In genomic region chr2:174027956-174028355, GRCh38 we compare ENCODE assay signal across 1 cellular context.
TF ChIP-seq lines count a peak whose summit lies in the region.

No MANE protein-coding gene starts in this region.

TF ChIP-seq in K562, 482 proteins besides CTCF, POLR2A, EP300 and RAD21 (continued from another document):
- TF ChIP-seq AFF1 (IDR thresholded peaks at IDR 0.05; ENCODE audit: low read depth in 1 of 2, partially characterized antibody in 2 of 2), result no peak
- TF ChIP-seq SRSF3 (IDR thresholded peaks at IDR 0.05; ENCODE audit: insufficient read depth, low read length), result no peak
- no peak for TF ChIP-seq ARID3B (CRISPR knock-in tag; IDR thresholded peaks at IDR 0.05; ENCODE audit: borderline replicate concordance)
- TF ChIP-seq HDAC6 (IDR thresholded peaks at IDR 0.05; ENCODE audit: low read depth, low read length), result no peak
- TF ChIP-seq ZFP91 (CRISPR knock-in tag; IDR thresholded peaks at IDR 0.05), result no peak
- TF ChIP-seq TSHZ1 (CRISPR knock-in tag; IDR thresholded peaks at IDR 0.05), result no peak
- no peak for TF ChIP-seq GTF3C2 (IDR thresholded peaks at IDR 0.05; ENCODE audit: borderline replicate concordance, extremely low read depth, insufficient read length)
- no peak for TF ChIP-seq CHD7 (IDR thresholded peaks at IDR 0.05; ENCODE audit: low read depth, low read length)
- no peak for TF ChIP-seq ZBTB26 (CRISPR knock-in tag; IDR thresholded peaks at IDR 0.05)
- no peak for TF ChIP-seq BCL6 (CRISPR knock-in tag; IDR thresholded peaks at IDR 0.05)
- TF ChIP-seq PHB2 (IDR thresholded peaks at IDR 0.05; ENCODE audit: low read depth), result no peak
- no peak for TF ChIP-seq ZNF217 (CRISPR knock-in tag; IDR thresholded peaks at IDR 0.05)
- no peak for TF ChIP-seq E2F1 (CRISPR knock-in tag; IDR thresholded peaks at IDR 0.05)
TF ChIP-seq in K562: peak in this region for 0.
